Comparison of ENCODE assay signal across 8 cellular contexts in genomic region chr5:142769793-142770649, GRCh38. TPM values are rescaled to one million over a fixed set of nuclear protein-coding genes. Genes with fewer than 3 reads are reported as not detected.
DNase-seq lines count a peak whose midpoint lies in the region; ATAC-seq, FAIRE-seq and TF ChIP-seq lines count a peak whose summit lies in the region.

ARHGAP26 (plus strand) TSS chr5:142770377; CDS start chr5:142770762, 385 bp downstream.

- H2BK5ac ChIP-seq in H1 (ENCODE audit: low read depth, low read length) (peak within 1 kb of the TSS; percentile 63; the same call in 1 of the 2 replicates), mesenchymal stem cell (ENCODE audit: low read depth, low read length, poor library complexity, severe bottlenecking) (no peak within 1 kb of the TSS)

- TF ChIP-seq CTCF in H1 (IDR thresholded peaks at IDR 0.05; ENCODE audit: control extremely low read depth in 1 of 3, insufficient read depth in 1 of 3, low read depth in 1 of 3, low read length in 3 of 3), result peak in 2 of 3 experiments; percentile 16 to 17; a peak in 3 of 4 replicates

- peak within 1 kb of the TSS; percentile 75 to 92 for H3K4me2 ChIP-seq in H1 (ENCODE audit: insufficient read depth in 1 of 2, low read depth in 2 of 2, low read length in 2 of 2)
- H3K4me2 ChIP-seq in mesenchymal stem cell (ENCODE audit: low read length, poor library complexity, severe bottlenecking), result peak within 1 kb of the TSS; percentile 89

- no peak within 1 kb of the TSS; the same call in 1 of the 2 replicates for H3K27ac ChIP-seq in H1 (ENCODE audit: low read depth, low read length)
- H3K27ac ChIP-seq in mesenchymal stem cell (ENCODE audit: low read length, poor library complexity, severe bottlenecking), result peak within 1 kb of the TSS; percentile 33

- in situ Hi-C loops in Caki2 (cut with HindIII; ENCODE audit: low pct_unique_long_range_greater_than_20kb, low sequenced_read_pairs), result no loop called here

- peak within 1 kb of the TSS; percentile 77 to 91 (median 83) for H3K4me3 ChIP-seq in H1 (ENCODE audit: extremely low read depth in 1 of 4, insufficient read depth in 2 of 4, low read depth in 3 of 4, low read length in 4 of 4)
- peak within 1 kb of the TSS; percentile 97 to 99 for H3K4me3 ChIP-seq in mesenchymal stem cell (ENCODE audit: insufficient read depth in 1 of 2, low read depth in 1 of 2, low read length in 2 of 2)

- peak; percentile 96 for DNase-seq in Caki2 (ENCODE audit: low read depth)
- peak; percentile 97 for DNase-seq in HT1080 (ENCODE audit: low read depth)
- peak; percentile 98 for DNase-seq in NOMO-1 (lab: John Stamatoyannopoulos, UW; ENCODE audit: unreplicated experiment in 2 of 2)
- peak; percentile 79 to 90 (median 81) for DNase-seq in activated CD8-positive, alpha-beta memory T cell treated with anti-CD3 and anti-CD28 coated beads for 48 hours (ENCODE audit: low read depth in 2 of 3, low spot score in 2 of 3)
- DNase-seq in H1 (ENCODE audit: low read depth in 1 of 2, low spot score in 2 of 2), result peak; percentile 93 to 94
- peak; percentile 97 for DNase-seq in mesenchymal stem cell
- peak; percentile 90 for DNase-seq in stimulated activated CD8-positive, alpha-beta memory T cell treated with anti-CD3 and anti-CD28 coated beads, Interleukin-12 subunit alpha, Interleukin-12 subunit beta, amount 100 ng/mL, for 4 hours (ENCODE audit: low read depth)

- H3K4me1 ChIP-seq in H1 (replicated peaks in 1 of 4; ENCODE audit: control insufficient read depth in 3 of 4, insufficient read depth in 4 of 4, low read length in 3 of 4), result peaks cover 0 to 10% (median 5%) of the 10 kb centered on the region in 4 experiments; a peak in 6 of 7 replicates
- H3K4me1 ChIP-seq in mesenchymal stem cell (ENCODE audit: control insufficient read depth, insufficient read depth, low read depth, low read length), result peaks cover 8% of the 10 kb centered on the region

- H4K91ac ChIP-seq in H1 (replicated peaks; ENCODE audit: insufficient read length, low read length), result no peak within 1 kb of the TSS
- H4K91ac ChIP-seq in mesenchymal stem cell (ENCODE audit: low read length), result no peak within 1 kb of the TSS

- H3K4ac ChIP-seq in H1 (replicated peaks; ENCODE audit: insufficient read length, low read depth, low read length) (peak within 1 kb of the TSS; percentile 92), mesenchymal stem cell (ENCODE audit: low read depth in 1 of 2, low read length in 2 of 2) (peak within 1 kb of the TSS in 1 of 2 experiments; percentile 55)

- H3K79me2 ChIP-seq in H1 (ENCODE audit: control insufficient read depth in 1 of 2, insufficient read depth in 2 of 2, low read length in 2 of 2), result peaks cover 0 to 39% of the 10 kb centered on the region in 2 experiments; a peak in 2 of 4 replicates

- no peak within 1 kb of the TSS for H2AK5ac ChIP-seq in H1 (ENCODE audit: low read depth, low read length)
- no peak within 1 kb of the TSS for H2AK5ac ChIP-seq in mesenchymal stem cell (ENCODE audit: low read length, severe bottlenecking)

- H3K23me2 ChIP-seq in H1 (ENCODE audit: low read depth, low read length), result peaks cover 15% of the 10 kb centered on the region

- H2BK120ac ChIP-seq in H1 (replicated peaks; ENCODE audit: low read depth, low read length) (no peak within 1 kb of the TSS), mesenchymal stem cell (ENCODE audit: low read depth, low read length) (no peak within 1 kb of the TSS)

- H2AFZ ChIP-seq in H1 (ENCODE audit: low read length) (peak within 1 kb of the TSS; percentile 38; the same call in 1 of the 2 replicates), mesenchymal stem cell (ENCODE audit: low read depth, low read length) (peak within 1 kb of the TSS; percentile 100)

- H3K18ac ChIP-seq in H1 (ENCODE audit: extremely low read depth, low read length) (peak within 1 kb of the TSS; percentile 84), mesenchymal stem cell (ENCODE audit: low read depth in 1 of 2, low read length in 2 of 2) (peak within 1 kb of the TSS; percentile 47 to 94)

- H3K27me3 ChIP-seq in H1 (replicated peaks in 1 of 4; ENCODE audit: control insufficient read depth in 3 of 4, extremely low read depth in 1 of 4, insufficient read depth in 3 of 4, low read length in 3 of 4), result peaks cover 0 to 8% (median 2%) of the 10 kb centered on the region in 4 experiments; a peak in 4 of 7 replicates
- H3K27me3 ChIP-seq in mesenchymal stem cell (ENCODE audit: control insufficient read depth in 1 of 2, insufficient read depth in 1 of 2, low read length in 2 of 2), result no peaks in the 10 kb centered on the region

- peak; percentile 96 for ATAC-seq in GM21360 (IDR thresholded peaks at IDR 0.05; ENCODE audit: unreplicated experiment)

- POLR2A ChIA-PET in H1 (lab: Charles Lee; ENCODE audit: partially characterized antibody), result interaction anchor here (0.8 to 4.5 kb wide), 12 partner anchors 9 to 111 kb away, joined by 3 to 23 read pairs (median 4); partner anchors contain the start of gene FGF1

- peak within 1 kb of the TSS; percentile 40; the same call in 1 of the 2 replicates for H4K8ac ChIP-seq in H1 (ENCODE audit: extremely low read depth, insufficient read depth, low read length)
- peak within 1 kb of the TSS; percentile 21 for H4K8ac ChIP-seq in mesenchymal stem cell (ENCODE audit: low read length)

- H3K23ac ChIP-seq in H1 (ENCODE audit: insufficient read length), result no peak within 1 kb of the TSS
- peak within 1 kb of the TSS in 1 of 2 experiments; percentile 99 for H3K23ac ChIP-seq in mesenchymal stem cell (ENCODE audit: low read length in 2 of 2)

- no peak within 1 kb of the TSS for H2BK20ac ChIP-seq in H1 (ENCODE audit: low read length)

- peak; percentile 85 to 87 for TF ChIP-seq POLR2A in H1 (IDR thresholded peaks at IDR 0.05; ENCODE audit: control extremely low read depth in 1 of 2, low read depth in 2 of 2, low read length in 2 of 2)

- peaks cover 2 to 9% of the 10 kb centered on the region in 2 experiments for H4K20me1 ChIP-seq in H1 (replicated peaks in 1 of 2; ENCODE audit: control insufficient read depth in 1 of 2, insufficient read depth in 2 of 2, low read length in 2 of 2)

- CTCF ChIA-PET in H1 (lab: Charles Lee; ENCODE audit: partially characterized antibody), result interaction anchor here (0.6 to 10.9 kb wide), 26 partner anchors 8 to 310 kb away, joined by 3 to 99 read pairs (median 6); no protein-coding TSS in a partner anchor

- H3K14ac ChIP-seq in H1 (ENCODE audit: insufficient read length), result no peak within 1 kb of the TSS
- H3K14ac ChIP-seq in mesenchymal stem cell (ENCODE audit: low read length in 2 of 2), result peak within 1 kb of the TSS in 1 of 2 experiments; percentile 97

- peak; percentile 11 to 25; a peak in 2 of 4 replicates for TF ChIP-seq RAD21 in H1 (IDR thresholded peaks at IDR 0.05 in 1 of 2, conservative IDR thresholded peaks at IDR 0.05 in 1 of 2; ENCODE audit: low read depth in 2 of 2, low read length in 2 of 2)

- no peaks in the 10 kb centered on the region for H3K36me3 ChIP-seq in H1 (ENCODE audit: control insufficient read depth in 2 of 4, insufficient read depth in 4 of 4, low read length in 3 of 4)
- no peaks in the 10 kb centered on the region for H3K36me3 ChIP-seq in mesenchymal stem cell (ENCODE audit: control insufficient read depth in 1 of 2, insufficient read depth in 2 of 2, low read depth in 1 of 2, low read length in 2 of 2)

- H3K9me3 ChIP-seq in H1 (ENCODE audit: insufficient read depth in 2 of 2, low read depth in 1 of 2, low read length in 1 of 2), result no peaks in the 10 kb centered on the region
- no peaks in the 10 kb centered on the region for H3K9me3 ChIP-seq in mesenchymal stem cell (ENCODE audit: control insufficient read depth, low read length)

- no peak for FAIRE-seq in H1 (lab: Jason Lieb, UNC)

- H2BK15ac ChIP-seq in H1 (ENCODE audit: low read length) (no peak within 1 kb of the TSS), mesenchymal stem cell (ENCODE audit: low read depth, poor library complexity, severe bottlenecking) (peak within 1 kb of the TSS; percentile 64)

- TF ChIP-seq EP300 in H1 (IDR thresholded peaks at IDR 0.05; ENCODE audit: borderline replicate concordance in 1 of 2, low read depth in 2 of 2, low read length in 2 of 2), result no peak

- peak within 1 kb of the TSS; percentile 32 to 72 (median 62); a peak in 6 of 7 replicates for H3K9ac ChIP-seq in H1 (replicated peaks in 1 of 4; ENCODE audit: extremely low read depth in 1 of 4, low read depth in 3 of 4, low read length in 3 of 4)
- H3K9ac ChIP-seq in mesenchymal stem cell (ENCODE audit: low read length), result peak within 1 kb of the TSS; percentile 85

- H4K5ac ChIP-seq in H1 (ENCODE audit: insufficient read length, low read depth, low read length), result peak within 1 kb of the TSS; percentile 57

- 3% methylated on average over 54 of the region's 87 CpGs; no CpG with 5 or more reads in 1 of the 2 experiments for WGBS in H1 (ENCODE audit: extremely low coverage in 1 of 2, insufficient coverage in 1 of 2, insufficient read length in 1 of 2, insufficient replicate concordance in 2 of 2, low coverage in 1 of 2, low lambda C conversion rate in 2 of 2, missing lambda C conversion rate in 1 of 2), 2 experiments
- under 1% methylated on average over 64 of the region's 87 CpGs for WGBS in mesenchymal stem cell

- H3K79me1 ChIP-seq in H1 (ENCODE audit: low read depth, low read length) (no peaks in the 10 kb centered on the region), mesenchymal stem cell (replicated peaks; ENCODE audit: low read length, poor library complexity, severe bottlenecking) (peaks cover 21% of the 10 kb centered on the region)

- no peak within 1 kb of the TSS for H3K56ac ChIP-seq in H1 (replicated peaks; ENCODE audit: insufficient read length, low read depth, low read length)

- H2BK12ac ChIP-seq in H1 (ENCODE audit: low read depth, low read length) (no peak within 1 kb of the TSS), mesenchymal stem cell (ENCODE audit: low read length in 2 of 2) (peak within 1 kb of the TSS in 1 of 2 experiments; percentile 11)

TF ChIP-seq in H1, 55 proteins besides CTCF, POLR2A, EP300 and RAD21 (continues in another document):
- TF ChIP-seq HDAC6 (IDR thresholded peaks at IDR 0.05; ENCODE audit: low read depth, low read length) (no peak), POLR2AphosphoS5 (IDR thresholded peaks at IDR 0.05; ENCODE audit: low read depth, low read length) (peak; percentile 89)

RNA-seq across cellular contexts. Expression of gene ARHGAP26, which starts in this region (rescaled TPM):
- 32.4 and 38.3 TPM in 2 replicates for total RNA-seq in Caki2 (2014; rRNA removed; shearing (Covaris generic); ENCODE audit: low replicate concordance)
- 4.8 and 9.9 TPM in 2 replicates for total RNA-seq in HT1080 (2014; rRNA removed; shearing (Covaris generic))
- polyA plus RNA-seq in HT1080 (2015; cell fraction: cytosol; rRNA removed), result 7.1 and 7.7 TPM in 2 replicates
- 10.0 and 10.4 TPM in 2 replicates for polyA plus RNA-seq in HT1080 (2015; cell fraction: nucleus; rRNA removed)
- 20.6 and 24.8 TPM in 2 replicates for total RNA-seq in H1 (2021; fragmentation: NEBNext Ultra II Directional; extraction: Animal tissue kit (Norgen Biotek cat#: 25700))
- 7.1 and 8.4 TPM in 2 replicates for polyA plus RNA-seq in H1 (2011; rRNA removed)
- polyA plus RNA-seq in H1 (2011; cell fraction: cytosol; rRNA removed), result 7.8 TPM
- polyA plus RNA-seq in H1 (2011; cell fraction: nucleus; rRNA removed), result 31.4 TPM
- polyA plus RNA-seq in H1 (2012, experiment 1 of 2), result 12.0 to 19.8 TPM (median 15.5 TPM) in 4 replicates
- 1.9 TPM for polyA plus RNA-seq in H1 (2012, experiment 2 of 2)
- polyA plus RNA-seq in H1 (2013, experiment 1 of 2), result 13.2 TPM
- 13.5 TPM for polyA plus RNA-seq in H1 (2013, experiment 2 of 2)
- 33.1 and 43.4 TPM in 2 replicates for polyA minus RNA-seq in H1 (2011; rRNA and poly(A)+ RNA removed)
- polyA minus RNA-seq in H1 (2011; cell fraction: cytosol; rRNA and poly(A)+ RNA removed), result 14.5 TPM
- polyA minus RNA-seq in H1 (2011; cell fraction: nucleus; rRNA and poly(A)+ RNA removed), result 134 TPM
- polyA plus RNA-seq in mesenchymal stem cell (2013, experiment 1 of 2), result 0.86 TPM
- polyA plus RNA-seq in mesenchymal stem cell (2013, experiment 2 of 2), result 1.0 TPM
